Comparison of ENCODE assay signal across 8 cellular contexts in genomic region chr11:450809-451451, GRCh38. TPM values are rescaled to one million over a fixed set of nuclear protein-coding genes. Genes with fewer than 3 reads are reported as not detected.
DNase-seq lines count a peak whose midpoint lies in the region; ATAC-seq and TF ChIP-seq lines count a peak whose summit lies in the region.

No MANE protein-coding gene starts in this region.

- no peaks in the 10 kb centered on the region for H4K20me1 ChIP-seq in MM.1S (ENCODE audit: insufficient read depth, low read length)

- H3K4me3 ChIP-seq in AG04450 (ENCODE audit: low read depth, low read length) (peak overlapping the region; percentile 85), MM.1S (ENCODE audit: low read length) (peak overlapping the region; percentile 85), astrocyte of the cerebellum (ENCODE audit: low read depth, low read length) (peak overlapping the region; percentile 78), sigmoid colon (peak overlapping the region; percentile 73 to 100 (median 95))

- 2 to 6% methylated on average over 46 of the region's 46 CpGs for WGBS in sigmoid colon, 2 donors

- H3F3A ChIP-seq in MM.1S (ENCODE audit: insufficient read depth, low read length) = peaks cover 18% of the 10 kb centered on the region

- peaks cover 17% of the 10 kb centered on the region for H3K4me1 ChIP-seq in MM.1S (ENCODE audit: low read length)
- peaks cover 0 to 39% (median 33%) of the 10 kb centered on the region in 4 donors for H3K4me1 ChIP-seq in sigmoid colon

- H3K36me3 ChIP-seq in MM.1S (replicated peaks; ENCODE audit: insufficient read depth, low read length) (no peaks in the 10 kb centered on the region), sigmoid colon (peaks cover 0 to 22% (median 3%) of the 10 kb centered on the region in 4 donors)

- peak overlapping the region; percentile 78 for H2AFZ ChIP-seq in MM.1S (ENCODE audit: low read length)

- H3K9ac ChIP-seq in MM.1S (ENCODE audit: low read length) = peak overlapping the region; percentile 80

- TF ChIP-seq CTCF in AG04450 (IDR thresholded peaks at IDR 0.05; ENCODE audit: low read depth, low read length) (0 out of 2 replicates have a peak, but pooled peaks have one; percentile 6), MM.1S (IDR thresholded peaks at IDR 0.05; ENCODE audit: low read length) (peak; percentile 47), astrocyte of the cerebellum (IDR thresholded peaks at IDR 0.05; ENCODE audit: low read depth, low read length, missing control alignments) (no peak), sigmoid colon (IDR thresholded peaks at IDR 0.05) (no peak)

- intact Hi-C loops in sigmoid colon (cut with DNase I) = loop anchor here (2.0 to 5.0 kb wide), 2 partner anchors 18 to 164 kb away; partner anchors contain the start of gene PGGHG

- H3K9me3 ChIP-seq in AG04450 (ENCODE audit: control insufficient read depth, insufficient read depth, low read length) (no peaks in the 10 kb centered on the region; the same call in 1 of the 2 replicates), MM.1S (replicated peaks; ENCODE audit: insufficient read depth, low read length) (no peaks in the 10 kb centered on the region), sigmoid colon (no peaks in the 10 kb centered on the region)

- TF ChIP-seq POLR2A in sigmoid colon (IDR thresholded peaks at IDR 0.05) = no peak

- in situ Hi-C loops in astrocyte of the cerebellum (cut with HindIII; ENCODE audit: low sequenced_read_pairs) = loop anchor here (5.0 kb wide), 1 partner anchor 199 kb away; no protein-coding TSS in a partner anchor

- H3K4me2 ChIP-seq in MM.1S (ENCODE audit: low read depth, low read length) = peak overlapping the region; percentile 78

- DNase-seq in AG04450 (ENCODE audit: low read depth, low spot score) (no peak), MM.1S (peak; percentile 79), T1000 (lab: John Stamatoyannopoulos, UW) (peak; percentile 5), astrocyte of the cerebellum (ENCODE audit: low read depth) (peak; percentile 31), hypothalamus (lab: John Stamatoyannopoulos, UW) (peak in 30 of 51 donors; percentile 19 to 75 (median 42)), sigmoid colon (peak; percentile 83), mesenteric fat pad (ENCODE audit: low spot score) (no peak)

- ATAC-seq in GM19035 (IDR thresholded peaks at IDR 0.05; ENCODE audit: unreplicated experiment) = peak; percentile 12

- no peaks in the 10 kb centered on the region for H3K9me2 ChIP-seq in MM.1S (replicated peaks; ENCODE audit: insufficient read depth, low read length)

- H3K27me3 ChIP-seq in AG04450 (ENCODE audit: control insufficient read depth, insufficient read depth, low read length) = no peaks in the 10 kb centered on the region
- H3K27me3 ChIP-seq in MM.1S (replicated peaks; ENCODE audit: insufficient read depth, low read length) = peaks cover 2% of the 10 kb centered on the region; the same call in 1 of the 2 replicates
- no peaks in the 10 kb centered on the region for H3K27me3 ChIP-seq in sigmoid colon

- H3K79me2 ChIP-seq in MM.1S (ENCODE audit: low read length) = peaks cover 22% of the 10 kb centered on the region

- TF ChIP-seq EP300 in sigmoid colon (IDR thresholded peaks at IDR 0.05) = no peak

- POLR2A ChIA-PET in AG04450 (lab: Yijun Ruan, JAX) = no interaction called here

- CTCF ChIA-PET in AG04450 (lab: Charles Lee) = interaction anchor here (0.6 to 0.7 kb wide), 2 partner anchors 10 to 44 kb away, joined by 3 read pairs; no protein-coding TSS in a partner anchor

- H3K27ac ChIP-seq in AG04450 (ENCODE audit: low read depth, low read length) (no peak overlapping the region), MM.1S (ENCODE audit: low read length) (no peak overlapping the region), sigmoid colon (peak overlapping the region; percentile 91 to 94 (median 93))

RNA-seq across cellular contexts. Expression of gene PTDSS2, which starts 0.9 kb away (rescaled TPM):
- polyA plus RNA-seq in AG04450 (2011; rRNA removed) (15.8 and 19.7 TPM in 2 replicates), sigmoid colon (10 to 100 TPM in 1 of 3 donors, 1 to 10 TPM in 2; 4.8 to 29.0 (median 6.5) TPM)
- 23.7 and 37.1 TPM in 2 replicates for polyA minus RNA-seq in AG04450 (2011; rRNA and poly(A)+ RNA removed)
- total RNA-seq in sigmoid colon (10 to 100 TPM; 30.1 to 76.2 (median 44.6) TPM), mesenteric fat pad (26.9 TPM)

RNA-seq across cellular contexts. Expression of gene ANO9, which starts 9.1 kb away (rescaled TPM):
- polyA plus RNA-seq in AG04450 (2011; rRNA removed) (0.10 TPM in 1 of 2 replicates, not detected in the other), sigmoid colon (100 to 1,000 TPM in 1 of 3 donors, 1 to 10 TPM in 2; 4.2 to 123 (median 6.5) TPM)
- not detected in 2 replicates for polyA minus RNA-seq in AG04450 (2011; rRNA and poly(A)+ RNA removed)
- total RNA-seq in sigmoid colon (1 to 10 TPM in 1 of 4 donors, under 1 TPM in 3; 0.14 to 2.5 (median 0.26) TPM), mesenteric fat pad (1.2 TPM)

RNA-seq across cellular contexts. Expression of gene SIGIRR, which starts 36.1 kb away (rescaled TPM):
- polyA plus RNA-seq in AG04450 (2011; rRNA removed) (17.8 and 20.9 TPM in 2 replicates), sigmoid colon (100 to 1,000 TPM in 1 of 3 donors, 10 to 100 TPM in 2; 46.8 to 122 (median 50.2) TPM)
- 5.7 and 6.3 TPM in 2 replicates for polyA minus RNA-seq in AG04450 (2011; rRNA and poly(A)+ RNA removed)
- total RNA-seq in sigmoid colon (10 to 100 TPM; 51.0 to 70.9 (median 53.1) TPM), mesenteric fat pad (25.3 TPM)

RNA-seq across cellular contexts. Expression of gene RNH1, which starts 56.1 kb away (rescaled TPM):
- polyA plus RNA-seq in AG04450 (2011; rRNA removed) (98.6 and 168 TPM in 2 replicates), sigmoid colon (100 to 1,000 TPM; 101 to 126 (median 108) TPM)
- polyA minus RNA-seq in AG04450 (2011; rRNA and poly(A)+ RNA removed) = 54.2 and 75.4 TPM in 2 replicates
- total RNA-seq in sigmoid colon (100 to 1,000 TPM; 150 to 210 (median 160) TPM), mesenteric fat pad (231 TPM)

RNA-seq across cellular contexts. Expression of gene PKP3, which starts 56.9 kb away (rescaled TPM):
- polyA plus RNA-seq in AG04450 (2011; rRNA removed) (0.55 and 1.1 TPM in 2 replicates), sigmoid colon (100 to 1,000 TPM in 1 of 3 donors, 10 to 100 TPM in 2; 57.1 to 140 (median 86.7) TPM)
- polyA minus RNA-seq in AG04450 (2011; rRNA and poly(A)+ RNA removed) = 0.61 and 2.6 TPM in 2 replicates
- total RNA-seq in sigmoid colon (under 1 TPM in 2 of 4 donors, not detected in 2; 0.27 to 0.71 TPM), mesenteric fat pad (1.2 TPM)

Comparison
In these comparisons a context has a peak if more than half of its experiments do, and no peak if none do; other contexts are left out.
1. DNase-seq: peak in MM.1S (single experiment), T1000 (single experiment), astrocyte of the cerebellum (single experiment), hypothalamus (30 of 51) and sigmoid colon (single experiment); none in AG04450 (single experiment) and mesenteric fat pad (single experiment).
2. H3K27ac ChIP-seq: peak in sigmoid colon (4 of 4); none in AG04450 (single experiment) and MM.1S (single experiment).
3. CTCF ChIP-seq: peak in AG04450 (single experiment) and MM.1S (single experiment); none in astrocyte of the cerebellum (single experiment) and sigmoid colon (0 of 4).
4. Peak in every context shown above with its lines, with median percentiles within 50 percentile points of each other: H3K4me3 ChIP-seq.